Comparison of ENCODE assay signal across 29 cellular contexts in the genomic region with DNA sequence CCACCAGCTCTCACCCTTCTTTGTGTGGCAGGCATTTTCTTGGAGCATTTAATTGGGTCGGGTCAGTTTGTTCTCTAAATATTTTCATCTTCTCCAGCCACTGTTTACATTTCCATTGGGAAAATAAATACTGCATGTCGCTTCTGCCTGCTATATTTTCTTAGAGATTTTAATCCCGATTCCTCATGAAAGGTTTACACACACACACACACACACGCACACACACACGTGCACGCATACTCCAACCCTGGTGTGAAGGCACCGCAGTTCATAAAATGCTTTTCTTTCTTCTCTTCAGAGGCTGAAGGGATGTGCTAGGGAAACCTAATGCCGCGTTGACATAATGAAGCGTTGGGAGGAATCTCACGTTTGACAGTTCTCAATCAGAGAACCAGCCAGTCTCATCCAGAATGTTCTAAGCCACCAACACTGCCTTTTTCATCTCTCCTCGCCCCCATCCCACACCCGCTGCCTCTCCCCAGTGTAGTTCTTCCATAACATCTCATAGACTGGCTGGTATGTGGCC.
"Had no signal": no experiment of that assay in that cellular context is flagged by ENCODE, and none has a peak within 500 bp of the region (broad histone marks: within the 10 kb centered on the region; RNA-seq: fewer than 3 reads in every experiment).

No MANE protein-coding gene starts in this region.

- H3K36me3 ChIP-seq: brain microvascular endothelial cell, Peyer's patch, SJCRH30 had no signal

- H3K9me3 ChIP-seq: Peyer's patch, SJCRH30, SK-N-SH had no signal

- H3K27ac Mint-ChIP-seq: activated CD4-positive, alpha-beta T cell treated with anti-CD3 and anti-CD28 coated beads, Interleukin-2, amount 10 ng/mL, durations not matched to agents 24 days and 14 days; activated CD8-positive, alpha-beta memory T cell treated with anti-CD3 and anti-CD28 coated beads, Interleukin-2, amount 10 ng/mL, durations not matched to agents 7 days and 5 days; activated naive CD8-positive, alpha-beta T cell; activated T-cell treated with anti-CD3 and anti-CD28 coated beads, Interleukin-2, amount 50 U/mL, for 24 hours; activated T-helper 1 cell treated with anti-CD3 and anti-CD28 coated beads, Interleukin-12 subunit alpha, Interleukin-12 subunit beta, Interleukin-2, Interleukin-4 antibody, amounts not matched to agents 30 ng/mL and 10 ng/mL and 1 ng/mL, durations not matched to agents 14 hours and 24 hours and 36 hours; T-helper 1 cell treated with Interleukin-12 subunit alpha and Interleukin-12 subunit beta and Interleukin-4 antibody, amounts not matched to agents 30 μg/mL and 1 μg/mL, for 36 hours; WTC11 had no signal

- H3K4me3 Mint-ChIP-seq: activated CD4-positive, alpha-beta T cell treated with anti-CD3 and anti-CD28 coated beads, Interleukin-2, amount 10 ng/mL, durations not matched to agents 24 days and 14 days; activated CD8-positive, alpha-beta memory T cell treated with anti-CD3 and anti-CD28 coated beads, Interleukin-2, amount 10 ng/mL, durations not matched to agents 7 days and 5 days; activated naive CD8-positive, alpha-beta T cell; activated T-cell treated with anti-CD3 and anti-CD28 coated beads, Interleukin-2, amount 50 U/mL, for 24 hours; activated T-helper 1 cell treated with anti-CD3 and anti-CD28 coated beads, Interleukin-12 subunit alpha, Interleukin-12 subunit beta, Interleukin-2, Interleukin-4 antibody, amounts not matched to agents 30 ng/mL and 10 ng/mL and 1 ng/mL, durations not matched to agents 14 hours and 24 hours and 36 hours; T-helper 1 cell treated with Interleukin-12 subunit alpha and Interleukin-12 subunit beta and Interleukin-4 antibody, amounts not matched to agents 30 μg/mL and 1 μg/mL, for 36 hours; WTC11 had no signal

- H3K36me3 Mint-ChIP-seq: activated CD8-positive, alpha-beta memory T cell treated with anti-CD3 and anti-CD28 coated beads, Interleukin-2, amount 10 ng/mL, durations not matched to agents 7 days and 5 days; activated naive CD8-positive, alpha-beta T cell; WTC11 had no signal

- H3K27ac ChIP-seq: brain microvascular endothelial cell, Peyer's patch, RWPE1, SJCRH30 had no signal

- H3K27me3 ChIP-seq: Peyer's patch had no signal

- H3K9me3 Mint-ChIP-seq: activated CD4-positive, alpha-beta T cell treated with anti-CD3 and anti-CD28 coated beads, Interleukin-2, amount 10 ng/mL, durations not matched to agents 24 days and 14 days; activated T-cell treated with anti-CD3 and anti-CD28 coated beads, Interleukin-2, amount 50 U/mL, for 24 hours; activated T-helper 1 cell treated with anti-CD3 and anti-CD28 coated beads, Interleukin-12 subunit alpha, Interleukin-12 subunit beta, Interleukin-2, Interleukin-4 antibody, amounts not matched to agents 30 ng/mL and 10 ng/mL and 1 ng/mL, durations not matched to agents 14 hours and 24 hours and 36 hours; T-helper 1 cell treated with Interleukin-12 subunit alpha and Interleukin-12 subunit beta and Interleukin-4 antibody, amounts not matched to agents 30 μg/mL and 1 μg/mL, for 36 hours; WTC11 had no signal

- H3K9ac ChIP-seq: SK-N-SH had no signal

- H3K4me1 ChIP-seq: SJCRH30 had no signal

- H3K4me1 Mint-ChIP-seq: activated CD4-positive, alpha-beta T cell treated with anti-CD3 and anti-CD28 coated beads, Interleukin-2, amount 10 ng/mL, durations not matched to agents 24 days and 14 days; activated CD8-positive, alpha-beta memory T cell treated with anti-CD3 and anti-CD28 coated beads, Interleukin-2, amount 10 ng/mL, durations not matched to agents 7 days and 5 days had no signal

- DNase-seq: activated CD4-positive, alpha-beta T cell treated with anti-CD3 and anti-CD28 coated beads, Interleukin-2, amount 10 ng/mL, durations not matched to agents 24 days and 14 days; activated CD4-positive, alpha-beta T cell treated with anti-CD3 and anti-CD28 coated beads, Interleukin-2, amount 50 U/mL, for 48 hours; activated CD4-positive, CD25-positive, alpha-beta regulatory T cell treated with anti-CD3 and anti-CD28 coated beads, Interleukin-2, amount 50 U/mL, for 72 hours; activated CD8-positive, alpha-beta memory T cell treated with anti-CD3 and anti-CD28 coated beads, Interleukin-2, amount 10 ng/mL, durations not matched to agents 7 days and 5 days; activated effector memory CD4-positive, alpha-beta T cell treated with anti-CD3 and anti-CD28 coated beads, Interleukin-2, amount 50 U/mL, for 16 hours; activated naive CD4-positive, alpha-beta T cell treated with Interleukin-2 at 50 U/mL for 16 hours; activated T-cell treated with anti-CD3 and anti-CD28 coated beads, Interleukin-2, amount 50 U/mL, for 24 hours; brain microvascular endothelial cell; cerebellar nuclear complex; IMR-90; KBM-7; NCI-H1105; NCI-H1436; NCI-H1694 treated with DMSO at 0.1 percent for 48 hours; NCI-H2029 treated with DMSO at 0.1 percent for 48 hours; NCI-H2171; NCI-H226; NCI-H510A; NCI-H526 treated with DMSO at 0.1 percent for 48 hours; NCI-H82; Peyer's patch; Right ventricle myocardium superior; SJCRH30; SK-N-SH had no signal

- H3K4me2 ChIP-seq: SK-N-SH had no signal

- ATAC-seq: activated CD8-positive, alpha-beta memory T cell treated with anti-CD3 and anti-CD28 coated beads, Interleukin-2, amount 10 ng/mL, durations not matched to agents 7 days and 5 days; WTC11 had no signal

- H3K4me3 ChIP-seq: Peyer's patch, SJCRH30 had no signal
